In genomic region chr3:15798533-15799245, GRCh38 we compare ENCODE assay signal across 8 cellular contexts. TPM values are rescaled to one million over a fixed set of nuclear protein-coding genes. Genes with fewer than 3 reads are reported as not detected.
DNase-seq lines count a peak whose midpoint lies in the region; ATAC-seq and TF ChIP-seq lines count a peak whose summit lies in the region.
"Had no signal": no experiment of that assay in that cellular context is flagged by ENCODE, and none has a peak within 500 bp of the region (broad histone marks: within the 10 kb centered on the region; RNA-seq: fewer than 3 reads in every experiment).

No MANE protein-coding gene starts in this region.

- H3K79me1 ChIP-seq in mesendoderm (ENCODE audit: low read length) = no peaks in the 10 kb centered on the region

- ATAC-seq in GM21381 (IDR thresholded peaks at IDR 0.05; ENCODE audit: unreplicated experiment) = no peak
- no peak for ATAC-seq in GM21576 (IDR thresholded peaks at IDR 0.05; ENCODE audit: unreplicated experiment)

- H2AK5ac ChIP-seq in mesendoderm (ENCODE audit: low read length) = no peak overlapping the region

- peaks cover 18% of the 10 kb centered on the region for H3K4me1 Mint-ChIP-seq in glutamatergic neuron (ENCODE audit: low read depth, unreplicated experiment)

- intact Hi-C loops in stomach (cut with DNase I; ENCODE audit: low total_unique reads) = no loop called here

- H2BK120ac ChIP-seq in mesendoderm (ENCODE audit: low read depth, low read length) = no peak overlapping the region

- no peak overlapping the region for H3K4me3 Mint-ChIP-seq in glutamatergic neuron (ENCODE audit: unreplicated experiment)

- H4K8ac ChIP-seq in mesendoderm (ENCODE audit: low read depth, low read length) = no peak overlapping the region

- no peak for TF ChIP-seq EP300 in stomach (IDR thresholded peaks at IDR 0.05)

- H3K27ac ChIP-seq in SJCRH30 = peak overlapping the region; percentile 71; the same call in 1 of the 2 replicates
- peak overlapping the region in 3 of 5 donors; percentile 88 to 89 (median 88) for H3K27ac ChIP-seq in stomach
- no peak overlapping the region for H3K27ac ChIP-seq in mesendoderm (ENCODE audit: low read depth, low read length)

- no peaks in the 10 kb centered on the region for H3K36me3 Mint-ChIP-seq in glutamatergic neuron (ENCODE audit: unreplicated experiment)

- no peak for TF ChIP-seq POLR2A in stomach (IDR thresholded peaks at IDR 0.05)

- TF ChIP-seq CTCF in glutamatergic neuron (IDR thresholded peaks at IDR 0.05; ENCODE audit: partially characterized antibody, unreplicated experiment) (no peak), stomach (IDR thresholded peaks at IDR 0.05) (no peak)

- POLR2A ChIA-PET in HEK293T (lab: Yijun Ruan, JAX) = no interaction called here

- no peak overlapping the region for H2BK5ac ChIP-seq in mesendoderm (ENCODE audit: low read length)

- no peak overlapping the region for H2BK15ac ChIP-seq in mesendoderm (replicated peaks; ENCODE audit: low read depth)

- DNase-seq in HEK293T (ENCODE audit: extremely low spot score) (no peak), SJCRH30 (no peak), glutamatergic neuron (no peak), stomach (no peak), mesendoderm (no peak)

- WGBS in stomach, 5 donors = 30 to 48% (median 43%) methylated on average over 2 of the region's 2 CpGs
- WGBS in mesendoderm (ENCODE audit: extremely low coverage, insufficient coverage, low lambda C conversion rate) = no CpG with 5 or more reads among the region's 2 CpGs

- H3K4me2 ChIP-seq in mesendoderm (ENCODE audit: low read length) = no peak overlapping the region

- H3K56ac ChIP-seq in mesendoderm (ENCODE audit: low read length) = no peak overlapping the region

- H3K9me3 Mint-ChIP-seq in glutamatergic neuron (ENCODE audit: unreplicated experiment) = no peaks in the 10 kb centered on the region
- H3K9me3 Mint-ChIP-seq: central memory CD8-positive, alpha-beta T cell had no signal

- no peak overlapping the region for H3K18ac ChIP-seq in mesendoderm (ENCODE audit: low read length)

- H3K4me3 ChIP-seq in SJCRH30 = peak overlapping the region; percentile 49; the same call in 1 of the 2 replicates
- no peak overlapping the region for H3K4me3 ChIP-seq in stomach
- no peak overlapping the region for H3K4me3 ChIP-seq in mesendoderm (ENCODE audit: low read length)

- no peak overlapping the region for H3K23ac ChIP-seq in mesendoderm (ENCODE audit: low read length)

- H3K4me1 ChIP-seq in SJCRH30 (peaks cover 12% of the 10 kb centered on the region), stomach (peaks cover 8 to 83% (median 27%) of the 10 kb centered on the region in 4 donors), mesendoderm (ENCODE audit: control insufficient read depth, low read depth, low read length) (peaks cover 6% of the 10 kb centered on the region)

- H3K36me3 ChIP-seq in SJCRH30 (no peaks in the 10 kb centered on the region), stomach (no peaks in the 10 kb centered on the region), mesendoderm (ENCODE audit: control insufficient read depth, insufficient read depth, low read length) (no peaks in the 10 kb centered on the region)

- H3K27me3 ChIP-seq in SJCRH30 (no peaks in the 10 kb centered on the region), stomach (no peaks in the 10 kb centered on the region), mesendoderm (ENCODE audit: insufficient read depth, low read length, poor library complexity) (no peaks in the 10 kb centered on the region)

- H3K9me3 ChIP-seq in SJCRH30 (replicated peaks) (no peaks in the 10 kb centered on the region), stomach (no peaks in the 10 kb centered on the region)

- H3K27me3 Mint-ChIP-seq in glutamatergic neuron (ENCODE audit: unreplicated experiment) = no peaks in the 10 kb centered on the region
- H3K27me3 Mint-ChIP-seq: central memory CD8-positive, alpha-beta T cell had no signal

- H3K9ac ChIP-seq in mesendoderm (ENCODE audit: low read length) = no peak overlapping the region

- H3K4ac ChIP-seq in mesendoderm (ENCODE audit: low read depth, low read length) = no peak overlapping the region

- CTCF ChIA-PET in HEK293T (lab: Yijun Ruan, JAX) = no interaction called here

- no peaks in the 10 kb centered on the region for H3K79me2 ChIP-seq in mesendoderm (ENCODE audit: control insufficient read depth, insufficient read depth, low read length)

- no peak overlapping the region for H4K5ac ChIP-seq in mesendoderm (ENCODE audit: low read length)

- peak overlapping the region; percentile 6 for H3K27ac Mint-ChIP-seq in glutamatergic neuron (ENCODE audit: unreplicated experiment)

TF ChIP-seq in HEK293T, 16 proteins besides CTCF, POLR2A, EP300 and RAD21:
- no peak for TF ChIP-seq HDGF (IDR thresholded peaks at IDR 0.05; ENCODE audit: borderline replicate concordance)
- TF ChIP-seq PKNOX1 (IDR thresholded peaks at IDR 0.05) = peak; percentile 74
- TF ChIP-seq ZNF384 (IDR thresholded peaks at IDR 0.05) = peak; percentile 59
TF ChIP-seq in HEK293T: peak in this region for 2.

RNA-seq across cellular contexts. Expression of gene ANKRD28, which starts 0.9 kb away (rescaled TPM):
- total RNA-seq in SJCRH30 (2014; rRNA removed; shearing (Covaris generic)) = 26.4 and 28.8 TPM in 2 replicates
- total RNA-seq in glutamatergic neuron (ENCODE audit: unreplicated experiment) = 84.3 TPM
- total RNA-seq in stomach = 100 to 1,000 TPM in 1 of 5 donors, 10 to 100 TPM in 4; 10.7 to 102 (median 43.8) TPM
- 10 to 100 TPM in 1 of 3 donors, 1 to 10 TPM in 2; 6.8 to 14.4 (median 9.8) TPM for polyA plus RNA-seq in stomach
- polyA plus RNA-seq in mesendoderm (2013, experiment 1 of 2) = 17.6 TPM
- 16.5 TPM for polyA plus RNA-seq in mesendoderm (2013, experiment 2 of 2)
